Comparison of ENCODE assay signal across 8 cellular contexts in the genomic region with DNA sequence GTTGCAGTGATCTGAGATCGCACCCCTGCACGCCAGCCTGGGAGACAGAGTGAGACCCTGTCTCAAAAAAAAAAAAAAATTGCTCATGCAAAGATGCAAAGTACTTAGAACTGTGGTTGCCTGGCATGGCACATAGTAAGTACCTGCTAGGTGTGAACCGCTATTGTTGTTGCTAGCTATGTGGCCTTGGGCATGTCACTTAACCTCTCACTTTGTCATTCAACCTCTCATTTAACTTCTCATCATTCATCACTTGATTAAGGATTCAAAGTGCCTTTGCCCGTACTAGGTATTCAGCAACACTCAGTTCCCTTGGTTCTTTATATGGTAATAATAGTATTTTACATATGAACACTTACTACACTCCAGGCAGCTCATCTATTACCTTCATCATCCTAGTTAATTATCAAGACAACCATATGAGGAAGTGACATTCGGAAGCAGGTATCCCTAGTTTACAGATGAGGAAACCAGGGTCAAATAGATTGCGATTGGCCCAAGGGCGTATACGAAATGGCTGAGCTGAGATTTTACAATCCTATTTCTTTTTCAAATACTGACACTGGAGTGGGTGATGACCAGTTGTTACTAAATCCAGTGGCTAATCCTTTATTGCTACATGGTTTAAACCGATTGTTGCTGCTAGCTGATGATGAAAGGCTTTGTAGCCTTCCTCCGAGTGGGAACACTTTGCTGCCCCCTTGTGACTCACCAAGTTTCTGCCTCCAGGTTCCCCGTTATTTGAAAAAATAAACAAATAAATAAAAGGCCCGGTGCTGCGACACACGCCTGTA. TPM values are rescaled to one million over a fixed set of nuclear protein-coding genes. Genes with fewer than 3 reads are reported as not detected.
DNase-seq lines count a peak whose midpoint lies in the region; ATAC-seq and TF ChIP-seq lines count a peak whose summit lies in the region.

No MANE protein-coding gene starts in this region.

- POLR2A ChIA-PET in IMR-90 (lab: Charles Lee; ENCODE audit: unreplicated experiment), result no interaction called here
- POLR2A ChIA-PET in RWPE1 (lab: Yijun Ruan, JAX; ENCODE audit: low non-redundant PET), result no interaction called here

- peak; percentile 70 for ATAC-seq in IMR-90 (ENCODE audit: low read depth)
- peak in 2 of 8 donors; percentile 41 to 45 for ATAC-seq in heart right ventricle
- ATAC-seq in GM18517 (IDR thresholded peaks at IDR 0.05; ENCODE audit: unreplicated experiment), result no peak
- ATAC-seq in GM18505 (IDR thresholded peaks at IDR 0.05; ENCODE audit: unreplicated experiment), result no peak

- no peak overlapping the region for H2AK9ac ChIP-seq in IMR-90 (replicated peaks; ENCODE audit: low read depth, low read length, poor library complexity)

- H4K91ac ChIP-seq in IMR-90 (ENCODE audit: insufficient read depth, low read depth, low read length), result no peak overlapping the region

- H2BK15ac ChIP-seq in IMR-90 (ENCODE audit: low read depth, low read length), result no peak overlapping the region

- no peak overlapping the region for H2BK5ac ChIP-seq in IMR-90 (ENCODE audit: low read depth, low read length, poor library complexity, severe bottlenecking)

- no peak overlapping the region for H2BK120ac ChIP-seq in IMR-90 (ENCODE audit: low read depth, low read length)

- H3K36me3 ChIP-seq in IMR-90 (ENCODE audit: control insufficient read depth, insufficient read depth, low read length) (no peaks in the 10 kb centered on the region), heart right ventricle (no peaks in the 10 kb centered on the region)

- TF ChIP-seq CTCF in GM12864 (IDR thresholded peaks at IDR 0.05; ENCODE audit: low read depth, low read length, missing control alignments) (peak; percentile 58), IMR-90 (conservative IDR thresholded peaks at IDR 0.05; ENCODE audit: low read depth, low read length) (peak; percentile 65), RWPE1 (conservative IDR thresholded peaks at IDR 0.05; ENCODE audit: low read depth) (peak; percentile 60), heart right ventricle (IDR thresholded peaks at IDR 0.05) (peak; percentile 31 to 70 (median 62))

- H3K23ac ChIP-seq in IMR-90 (ENCODE audit: low read depth, low read length), result no peak overlapping the region

- no peaks in the 10 kb centered on the region for H3K9me3 ChIP-seq in IMR-90 (ENCODE audit: control insufficient read depth, insufficient read depth, low read length)
- H3K9me3 ChIP-seq in heart right ventricle, result no peaks in the 10 kb centered on the region

- no TSS peak for BruUV-seq in IMR-90 (replicated peaks; lab: Mats Ljungman, UMichigan)

- no CpG with 5 or more reads among the region's 14 CpGs for WGBS in IMR-90 (ENCODE audit: extremely low coverage in 2 of 2, insufficient read length in 1 of 2), 2 experiments
- WGBS in heart right ventricle, 2 donors, result 35 to 37% methylated on average over 14 of the region's 14 CpGs

- in situ Hi-C loops in IMR-90 (cut with MboI; ENCODE audit: low sequenced_read_pairs), result loop anchor here (25.0 kb wide), 1 partner anchor 217 kb away; no protein-coding TSS in a partner anchor

- no peak overlapping the region for H4K5ac ChIP-seq in IMR-90 (ENCODE audit: low read depth, low read length)

- intact Hi-C loops in IMR-90 (cut with micrococcal nuclease), result loop anchor here (1.0 to 2.0 kb wide), 3 partner anchors 49 to 213 kb away; no protein-coding TSS in a partner anchor
- intact Hi-C loops in heart right ventricle (cut with DNase I), result loop anchor here in 8 of 10 donors (2.0 to 10.0 kb wide), 7 partner anchors 115 to 215 kb away; a partner anchor contains a TSS

- H3K79me1 ChIP-seq in IMR-90 (ENCODE audit: low read depth in 1 of 2, low read length in 2 of 2), result no peaks in the 10 kb centered on the region

- H4K20me1 ChIP-seq in IMR-90 (ENCODE audit: insufficient read depth, low read length), result no peaks in the 10 kb centered on the region

- H3K27me3 ChIP-seq in IMR-90 (ENCODE audit: control insufficient read depth, insufficient read depth, low read length) (no peaks in the 10 kb centered on the region; the same call in 1 of the 2 replicates), heart right ventricle (no peaks in the 10 kb centered on the region)

- dilution Hi-C loops in IMR-90 (cut with HindIII; ENCODE audit: low sequenced_read_pairs, unreplicated experiment), result no loop called here

- H3K4me2 ChIP-seq in IMR-90 (ENCODE audit: low read depth, low read length), result no peak overlapping the region

- H2BK20ac ChIP-seq in IMR-90 (ENCODE audit: low read depth, low read length), result no peak overlapping the region

- H3K56ac ChIP-seq in IMR-90 (ENCODE audit: extremely low read depth, insufficient read depth, low read length), result no peak overlapping the region

- DNase-seq in GM12864 (ENCODE audit: low read depth) (no peak), IMR-90 (peak; percentile 64), RWPE1 (ENCODE audit: low spot score) (peak; percentile 28), heart right ventricle (peak; percentile 16 to 45), skeletal muscle cell (ENCODE audit: low read depth) (peak; percentile 47)
- peak; percentile 51 for DNase-seq in activated gamma-delta T cell treated with anti-CD3 and anti-CD28 coated beads, Interleukin-2, amount 50 U/mL, for 16 hours (ENCODE audit: low read depth)

- no peak overlapping the region for H2AFZ ChIP-seq in IMR-90 (replicated peaks; ENCODE audit: low read length, poor library complexity)

- no peak overlapping the region for H3K14ac ChIP-seq in IMR-90 (replicated peaks; ENCODE audit: low read depth, low read length)

- no peaks in the 10 kb centered on the region for H3K9me1 ChIP-seq in IMR-90 (ENCODE audit: insufficient read depth, low read length)

- no peaks in the 10 kb centered on the region; the same call in 1 of the 2 replicates for H3K4me1 ChIP-seq in IMR-90 (ENCODE audit: control insufficient read depth, insufficient read depth, low read length)
- H3K4me1 ChIP-seq in heart right ventricle, result peaks cover 0 to 8% (median 0%) of the 10 kb centered on the region in 9 donors

- TF ChIP-seq POLR2A in IMR-90 (IDR thresholded peaks at IDR 0.05; ENCODE audit: low read depth, low read length), result no peak
- no peak for TF ChIP-seq POLR2A in GM18505 (IDR thresholded peaks at IDR 0.05; ENCODE audit: borderline replicate concordance, extremely low read depth, insufficient read depth, insufficient read length)

- peak; percentile 72 for TF ChIP-seq RAD21 in IMR-90 (IDR thresholded peaks at IDR 0.05; ENCODE audit: low read length)

- H3K9ac ChIP-seq in IMR-90 (ENCODE audit: low read depth, low read length), result no peak overlapping the region

- CTCF ChIA-PET in IMR-90 (lab: Yijun Ruan, JAX), result interaction anchor here (0.6 to 1.7 kb wide), 5 partner anchors 11 to 611 kb away, joined by 3 to 5 read pairs (median 4); no protein-coding TSS in a partner anchor
- CTCF ChIA-PET in RWPE1 (lab: Yijun Ruan, JAX), result interaction anchor here (0.5 to 2.3 kb wide), 10 partner anchors 12 to 214 kb away, joined by 3 to 16 read pairs (median 3); no protein-coding TSS in a partner anchor

- H3K18ac ChIP-seq in IMR-90 (ENCODE audit: low read depth, low read length), result no peak overlapping the region

- H4K8ac ChIP-seq in IMR-90 (ENCODE audit: low read depth in 2 of 2, low read length in 2 of 2), result no peak overlapping the region

- no peak overlapping the region for H3K4me3 ChIP-seq in GM12864 (ENCODE audit: low read depth, low read length)
- H3K4me3 ChIP-seq in IMR-90 (ENCODE audit: insufficient read depth, low read depth, low read length), result no peak overlapping the region
- no peak overlapping the region for H3K4me3 ChIP-seq in heart right ventricle
- no peak overlapping the region for H3K4me3 ChIP-seq in skeletal muscle cell (ENCODE audit: low read depth, low read length)

- H2AK5ac ChIP-seq in IMR-90 (ENCODE audit: low read depth, low read length), result no peak overlapping the region

- no peak overlapping the region for H3K4ac ChIP-seq in IMR-90 (ENCODE audit: low read depth, low read length)

- H3K27ac ChIP-seq in IMR-90 (ENCODE audit: insufficient read depth, low read length), result no peak overlapping the region
- no peak overlapping the region for H3K27ac ChIP-seq in RWPE1
- H3K27ac ChIP-seq in heart right ventricle, result no peak overlapping the region

TF ChIP-seq in IMR-90, 13 proteins besides CTCF, POLR2A, EP300 and RAD21:
- TF ChIP-seq, protein P1, sequence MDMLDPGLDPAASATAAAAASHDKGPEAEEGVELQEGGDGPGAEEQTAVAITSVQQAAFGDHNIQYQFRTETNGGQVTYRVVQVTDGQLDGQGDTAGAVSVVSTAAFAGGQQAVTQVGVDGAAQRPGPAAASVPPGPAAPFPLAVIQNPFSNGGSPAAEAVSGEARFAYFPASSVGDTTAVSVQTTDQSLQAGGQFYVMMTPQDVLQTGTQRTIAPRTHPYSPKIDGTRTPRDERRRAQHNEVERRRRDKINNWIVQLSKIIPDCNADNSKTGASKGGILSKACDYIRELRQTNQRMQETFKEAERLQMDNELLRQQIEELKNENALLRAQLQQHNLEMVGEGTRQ (IDR thresholded peaks at IDR 0.05; ENCODE audit: low read depth, low read length), result no peak
- TF ChIP-seq SMC3 (IDR thresholded peaks at IDR 0.05; ENCODE audit: low read depth, low read length), result peak; percentile 65
- TF ChIP-seq CEBPB (IDR thresholded peaks at IDR 0.05; ENCODE audit: low read depth, low read length), result peak; percentile 74
TF ChIP-seq in IMR-90: peak in this region for 2.

RNA-seq across cellular contexts. Expression of a gene that starts 28.8 kb away (rescaled TPM):
- 0.18 and 0.28 TPM in 2 replicates for total RNA-seq in IMR-90 (2012; rRNA removed)
- polyA plus RNA-seq in IMR-90 (2012; rRNA removed), result 0.13 and 0.17 TPM in 2 replicates
- polyA plus RNA-seq in IMR-90 (2012; cell fraction: cytosol; rRNA removed), result 0.14 and 0.43 TPM in 2 replicates
- 0.16 and 0.28 TPM in 2 replicates for polyA plus RNA-seq in IMR-90 (2012; cell fraction: nucleus; rRNA removed; ENCODE audit: low replicate concordance)
- total RNA-seq in heart right ventricle, result 1 to 10 TPM in 1 of 10 donors, under 1 TPM in 3, not detected in 6; 0.35 to 1.7 (median 0.36) TPM
- polyA plus RNA-seq in heart right ventricle, result under 1 TPM in 1 of 2 donors, not detected in 1; 0.12 TPM

RNA-seq across cellular contexts. Expression of a gene that starts 36.6 kb away (rescaled TPM):
- total RNA-seq in IMR-90 (2012; rRNA removed) (14.2 and 19.0 TPM in 2 replicates), heart right ventricle (10 to 100 TPM in 4 of 10 donors, 1 to 10 TPM in 6; 7.5 to 24.9 (median 9.3) TPM)
- polyA plus RNA-seq in IMR-90 (2012; rRNA removed) (13.9 and 16.2 TPM in 2 replicates), heart right ventricle (1 to 10 TPM; 4.6 to 7.5 TPM)
- polyA plus RNA-seq in IMR-90 (2012; cell fraction: cytosol; rRNA removed), result 10.4 and 13.4 TPM in 2 replicates
- 6.4 and 11.3 TPM in 2 replicates for polyA plus RNA-seq in IMR-90 (2012; cell fraction: nucleus; rRNA removed; ENCODE audit: low replicate concordance)
